9 cellular contexts compared by ENCODE assay signal in the genomic region with DNA sequence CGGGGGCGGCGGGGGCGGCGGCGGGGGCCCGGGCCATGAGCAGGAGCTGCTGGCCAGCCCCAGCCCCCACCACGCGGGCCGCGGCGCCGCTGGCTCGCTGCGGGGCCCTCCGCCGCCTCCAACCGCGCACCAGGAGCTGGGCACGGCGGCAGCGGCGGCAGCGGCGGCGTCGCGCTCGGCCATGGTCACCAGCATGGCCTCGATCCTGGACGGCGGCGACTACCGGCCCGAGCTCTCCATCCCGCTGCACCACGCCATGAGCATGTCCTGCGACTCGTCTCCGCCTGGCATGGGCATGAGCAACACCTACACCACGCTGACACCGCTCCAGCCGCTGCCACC. TPM values are rescaled to one million over a fixed set of nuclear protein-coding genes. Genes with fewer than 3 reads are reported as not detected.
DNase-seq lines count a peak whose midpoint lies in the region; ATAC-seq and TF ChIP-seq lines count a peak whose summit lies in the region.
"Had no signal": no experiment of that assay in that cellular context is flagged by ENCODE, and none has a peak within 500 bp of the region (broad histone marks: within the 10 kb centered on the region; RNA-seq: fewer than 3 reads in every experiment).

No MANE protein-coding gene starts in this region.

- peaks cover 63% of the 10 kb centered on the region for H3F3A ChIP-seq in neural progenitor cell (ENCODE audit: low read depth)

- H3K27me3 ChIP-seq in HUES48 (ENCODE audit: control insufficient read depth, insufficient read depth, low read length) (peaks cover 93% of the 10 kb centered on the region), neural progenitor cell (peaks cover 100% of the 10 kb centered on the region)

- H2AFZ ChIP-seq in neural progenitor cell (replicated peaks): no peak overlapping the region

- H3K4me1 Mint-ChIP-seq in chondrocyte (ENCODE audit: low read depth): peaks cover 49% of the 10 kb centered on the region
- H3K4me1 Mint-ChIP-seq in neural progenitor cell: peaks cover 47% of the 10 kb centered on the region

- H3K36me3 ChIP-seq in HUES48 (ENCODE audit: control insufficient read depth, insufficient read depth, low read length): no peaks in the 10 kb centered on the region
- no peaks in the 10 kb centered on the region for H3K36me3 ChIP-seq in neural progenitor cell
- H3K36me3 ChIP-seq: brain microvascular endothelial cell, pancreas had no signal

- H3K4me3 ChIP-seq in HUES48 (ENCODE audit: low read depth, low read length) (peak overlapping the region; percentile 37; the same call in 1 of the 2 replicates), neural progenitor cell (no peak overlapping the region)

- no peaks in the 10 kb centered on the region for H3K79me2 ChIP-seq in neural progenitor cell (ENCODE audit: low read depth)

- H3K27ac ChIP-seq in HUES48 (ENCODE audit: low read depth, low read length) (no peak overlapping the region), neural progenitor cell (no peak overlapping the region)
- H3K27ac ChIP-seq: brain microvascular endothelial cell, pancreas had no signal

- DNase-seq in COLO668 (lab: John Stamatoyannopoulos, UW; ENCODE audit: unreplicated experiment): peak; percentile 63
- no peak for DNase-seq in chondrocyte (ENCODE audit: low spot score)
- no peak for DNase-seq in neural progenitor cell (ENCODE audit: low spot score)
- no peak for DNase-seq in UCSD-AML1 (lab: John Stamatoyannopoulos, UW; ENCODE audit: unreplicated experiment)

- TF ChIP-seq CTCF in chondrocyte (IDR thresholded peaks at IDR 0.05) (no peak), neural progenitor cell (IDR thresholded peaks at IDR 0.05) (no peak)

- no peaks in the 10 kb centered on the region for H3K9me3 ChIP-seq in HUES48 (ENCODE audit: control insufficient read depth, insufficient read depth, low read length)
- H3K9me3 ChIP-seq in neural progenitor cell (ENCODE audit: low read depth): no peaks in the 10 kb centered on the region
- H3K9me3 ChIP-seq: pancreas had no signal

- H3K9me3 Mint-ChIP-seq in chondrocyte (ENCODE audit: low read depth) (no peaks in the 10 kb centered on the region), neural progenitor cell (no peaks in the 10 kb centered on the region)

- H3K4me3 Mint-ChIP-seq in chondrocyte (ENCODE audit: unreplicated experiment) (peak overlapping the region; percentile 58), neural progenitor cell (peak overlapping the region; percentile 90)

- peaks cover 74% of the 10 kb centered on the region for H3K4me1 ChIP-seq in HUES48 (ENCODE audit: control insufficient read depth, insufficient read depth, low read length)
- H3K4me1 ChIP-seq in neural progenitor cell: peaks cover 51% of the 10 kb centered on the region

- H3K4me2 ChIP-seq in neural progenitor cell: peak overlapping the region; percentile 32

- no peak overlapping the region for H3K27ac Mint-ChIP-seq in chondrocyte (ENCODE audit: unreplicated experiment)
- no peak overlapping the region for H3K27ac Mint-ChIP-seq in neural progenitor cell

- no peak for ATAC-seq in GM18909 (IDR thresholded peaks at IDR 0.05; ENCODE audit: poor library complexity, unreplicated experiment)
- ATAC-seq in HG03469 (IDR thresholded peaks at IDR 0.05; ENCODE audit: unreplicated experiment): no peak

- H3K27me3 Mint-ChIP-seq in chondrocyte (ENCODE audit: low read depth): peaks cover 85% of the 10 kb centered on the region
- peaks cover 80% of the 10 kb centered on the region for H3K27me3 Mint-ChIP-seq in neural progenitor cell (ENCODE audit: insufficient read depth, low read depth)

- H3K36me3 Mint-ChIP-seq in chondrocyte (ENCODE audit: low read depth) (peaks cover 2% of the 10 kb centered on the region), neural progenitor cell (no peaks in the 10 kb centered on the region)

- H3K9ac ChIP-seq in HUES48 (ENCODE audit: low read depth, low read length) (no peak overlapping the region), neural progenitor cell (no peak overlapping the region)

- peaks cover 86% of the 10 kb centered on the region for H4K20me1 ChIP-seq in neural progenitor cell (ENCODE audit: low read depth)

RNA-seq across cellular contexts. Expression of a gene that starts 0.6 kb away (rescaled TPM):
- total RNA-seq in chondrocyte: 0.05 to 0.08 TPM (median 0.05 TPM) in 3 replicates
- total RNA-seq in neural progenitor cell (ENCODE audit: low replicate concordance): 0.06 and 0.15 TPM in 2 replicates
